Comparison of ENCODE assay signal across 9 cellular contexts in the genomic region with DNA sequence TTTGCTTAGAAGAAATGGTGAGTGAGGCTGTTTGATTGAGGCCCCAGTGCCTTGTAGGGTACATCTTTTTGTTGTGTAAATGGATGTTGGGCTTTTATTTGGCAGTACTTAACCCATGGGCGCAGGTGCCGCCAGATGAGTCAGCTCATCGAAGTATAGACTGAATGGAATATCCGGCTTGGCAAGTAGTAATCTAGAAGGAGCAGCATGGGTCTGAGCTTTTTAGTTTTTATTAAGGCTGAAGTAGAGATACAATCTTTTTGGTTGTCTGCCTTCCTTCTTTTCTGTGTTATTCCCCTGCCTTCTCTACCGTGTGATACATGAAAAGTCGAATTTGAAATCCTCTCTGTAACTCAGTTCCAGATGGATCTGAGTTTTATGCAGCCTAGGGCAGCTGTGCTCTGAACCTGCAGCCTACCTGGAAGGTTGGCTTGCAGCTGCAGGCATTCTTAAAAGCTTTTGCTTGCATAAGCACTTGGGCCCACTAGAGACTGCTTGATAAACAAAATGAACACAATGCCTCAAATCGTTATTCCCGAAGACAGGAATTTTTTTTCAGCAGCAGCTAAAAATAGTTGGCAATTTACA.
A peak's percentile ranks its signal among the peaks of the same experiment; 100 is the strongest.
DNase-seq lines count a peak whose midpoint lies in the region; ATAC-seq, FAIRE-seq and TF ChIP-seq lines count a peak whose summit lies in the region.
"Had no signal": no experiment of that assay in that cellular context is flagged by ENCODE, and none has a peak within 500 bp of the region (broad histone marks: within the 10 kb centered on the region; RNA-seq: fewer than 3 reads in every experiment).

No MANE protein-coding gene starts in this region.

- H3K9me3 ChIP-seq in small intestine (ENCODE audit: control insufficient read depth, low read depth) (no peaks in the 10 kb centered on the region), ovary (no peaks in the 10 kb centered on the region)
- H3K9me3 ChIP-seq: heart left ventricle, pancreas had no signal

- peaks cover 23% of the 10 kb centered on the region for H3K4me1 Mint-ChIP-seq in glutamatergic neuron (ENCODE audit: low read depth, unreplicated experiment)

- TF ChIP-seq POLR2A in ovary (IDR thresholded peaks at IDR 0.05), result no peak

- TF ChIP-seq CTCF in glutamatergic neuron (IDR thresholded peaks at IDR 0.05; ENCODE audit: partially characterized antibody, unreplicated experiment) (no peak), omental fat pad (IDR thresholded peaks at IDR 0.05) (no peak), ovary (IDR thresholded peaks at IDR 0.05) (no peak)

- H3K4me3 ChIP-seq in small intestine (ENCODE audit: low read depth in 1 of 2, low read length in 2 of 2), result no peak overlapping the region
- no peak overlapping the region for H3K4me3 ChIP-seq in ovary
- H3K4me3 ChIP-seq: heart left ventricle, pancreas had no signal

- peaks cover 3% of the 10 kb centered on the region for H3K27me3 Mint-ChIP-seq in glutamatergic neuron (ENCODE audit: unreplicated experiment)

- peaks cover 2% of the 10 kb centered on the region for H3K9me3 Mint-ChIP-seq in glutamatergic neuron (ENCODE audit: unreplicated experiment)

- WGBS in small intestine, 3 donors, result 13 to 34% (median 32%) methylated on average over 8 of the region's 8 CpGs
- 30% methylated on average over 8 of the region's 8 CpGs for WGBS in ovary, 3 donors

- ATAC-seq in omental fat pad (ENCODE audit: low FRiP score), result no peak

- FAIRE-seq in small intestine (lab: Jason Lieb, UNC), result no peak
- FAIRE-seq: pancreas had no signal

- peaks cover 1 to 3% of the 10 kb centered on the region in 2 donors for H3K36me3 ChIP-seq in small intestine (ENCODE audit: control insufficient read depth in 2 of 2, insufficient read depth in 2 of 2, low read length in 2 of 2)
- no peaks in the 10 kb centered on the region for H3K36me3 ChIP-seq in ovary
- H3K36me3 ChIP-seq: pancreas had no signal

- H3K4me1 ChIP-seq in small intestine (ENCODE audit: control insufficient read depth in 2 of 2, insufficient read depth in 1 of 2, low read depth in 1 of 2, low read length in 1 of 2) (peaks cover 2 to 10% of the 10 kb centered on the region in 2 donors), ovary (ENCODE audit: insufficient read depth) (peaks cover 4% of the 10 kb centered on the region)
- H3K4me1 ChIP-seq: pancreas had no signal

- no peaks in the 10 kb centered on the region for H3K36me3 Mint-ChIP-seq in glutamatergic neuron (ENCODE audit: unreplicated experiment)

- no peak for TF ChIP-seq EP300 in ovary (IDR thresholded peaks at IDR 0.05)

- intact Hi-C loops in ovary (cut with DNase I), result no loop called here

- H3K27ac ChIP-seq in small intestine (ENCODE audit: low read depth in 1 of 2, low read length in 1 of 2), result peak overlapping the region in 1 of 2 donors; percentile 64
- no peak overlapping the region for H3K27ac ChIP-seq in ovary
- H3K27ac ChIP-seq: pancreas had no signal

- DNase-seq in NCI-H1092 treated with DMSO at 0.1 percent for 48 hours (lab: John Stamatoyannopoulos, UW) (peak; percentile 92), NCI-H510A treated with DMSO at 0.1 percent for 48 hours (lab: John Stamatoyannopoulos, UW) (peak; percentile 99), glutamatergic neuron (peak; percentile 72), small intestine (peak; percentile 58), omental fat pad (ENCODE audit: low spot score) (no peak), ovary (no peak)
- no peak for DNase-seq in stimulated activated CD4-positive, alpha-beta T cell treated with anti-CD3 and anti-CD28 coated beads, Interleukin-2, amount 100 ng/mL, for 24 hours
- DNase-seq: heart left ventricle, pancreas had no signal

- H3K27me3 ChIP-seq in small intestine (ENCODE audit: control insufficient read depth in 2 of 2, insufficient read depth in 2 of 2, low read length in 2 of 2), result no peaks in the 10 kb centered on the region
- H3K27me3 ChIP-seq in ovary, result no peaks in the 10 kb centered on the region
- H3K27me3 ChIP-seq: heart left ventricle, pancreas had no signal

- H3K27ac Mint-ChIP-seq in glutamatergic neuron (ENCODE audit: unreplicated experiment), result peak overlapping the region; percentile 91

- H3K4me3 Mint-ChIP-seq in glutamatergic neuron (ENCODE audit: unreplicated experiment), result peak overlapping the region; percentile 46

Comparison
In these comparisons a context has a peak if more than half of its experiments do, and no peak if none do; other contexts are left out.
1. DNase-seq: peak in NCI-H1092 treated with DMSO at 0.1 percent for 48 hours (single experiment), NCI-H510A treated with DMSO at 0.1 percent for 48 hours (single experiment), glutamatergic neuron (single experiment) and small intestine (single experiment); none in stimulated activated CD4-positive, alpha-beta T cell treated with anti-CD3 and anti-CD28 coated beads, Interleukin-2, amount 100 ng/mL, for 24 hours (0 of 2), omental fat pad (single experiment) and ovary (0 of 5).